ENCODE assay signal across 8 cellular contexts in the genomic region with DNA sequence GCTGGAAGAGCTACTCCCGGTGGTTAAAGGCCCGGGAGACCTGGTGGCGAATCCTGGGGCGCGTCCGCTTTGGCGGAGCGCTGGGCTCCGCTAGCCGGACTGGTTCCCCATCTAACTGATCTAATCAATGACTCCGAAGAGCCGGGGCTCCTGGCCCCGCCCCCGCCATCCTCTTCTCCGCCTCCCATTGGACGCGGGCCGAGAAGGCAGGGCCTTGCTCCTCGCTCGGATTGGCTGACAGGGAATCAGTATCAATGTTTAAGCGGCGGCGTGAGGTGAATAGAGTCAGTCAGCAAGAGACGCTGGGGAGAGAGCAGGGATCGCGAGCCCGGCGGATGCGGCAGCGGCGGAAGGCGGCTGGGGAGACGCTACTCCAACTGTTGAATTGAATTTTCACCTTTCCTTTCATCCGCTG. TPM values are rescaled to one million over a fixed set of nuclear protein-coding genes. Genes with fewer than 3 reads are reported as not detected.
DNase-seq lines count a peak whose midpoint lies in the region; ATAC-seq and TF ChIP-seq lines count a peak whose summit lies in the region.

No MANE protein-coding gene starts in this region.

- H3K4me3 Mint-ChIP-seq in T-helper 17 cell (peak overlapping the region; percentile 78), Calu3 (ENCODE audit: low read depth, unreplicated experiment) (no peak overlapping the region)

- no peaks in the 10 kb centered on the region for H3K36me3 Mint-ChIP-seq in T-helper 17 cell (ENCODE audit: low read depth)
- H3K36me3 Mint-ChIP-seq in Calu3 (ENCODE audit: insufficient read depth, unreplicated experiment), result no peaks in the 10 kb centered on the region

- no peak for TF ChIP-seq CTCF in Calu3 (IDR thresholded peaks at IDR 0.05; ENCODE audit: unreplicated experiment)

- no peaks in the 10 kb centered on the region for H3K36me3 ChIP-seq in duodenal mucosa (ENCODE audit: control insufficient read depth in 1 of 2, insufficient read depth in 2 of 2, low read length in 2 of 2)

- H3K27ac Mint-ChIP-seq in T-helper 17 cell, result no peak overlapping the region
- H3K27ac Mint-ChIP-seq in Calu3 (ENCODE audit: unreplicated experiment), result no peak overlapping the region

- peaks cover 26 to 66% of the 10 kb centered on the region in 2 donors for H3K27me3 ChIP-seq in duodenal mucosa (ENCODE audit: control insufficient read depth in 1 of 2, insufficient read depth in 2 of 2, low read length in 2 of 2)

- no peak overlapping the region for H3K27ac ChIP-seq in duodenal mucosa (ENCODE audit: low read depth, low read length)

- peaks cover 21% of the 10 kb centered on the region for H3K4me1 Mint-ChIP-seq in T-helper 17 cell
- H3K4me1 Mint-ChIP-seq in Calu3 (ENCODE audit: low read depth, unreplicated experiment), result no peaks in the 10 kb centered on the region

- CTCF ChIA-PET in Calu3 (lab: Charles Lee), result no interaction called here

- intact Hi-C loops in Calu3 (cut with micrococcal nuclease; ENCODE audit: unreplicated experiment), result loop anchor here (10.0 kb wide), 1 partner anchor 225 kb away; no protein-coding TSS in a partner anchor

- no TSS peak for BruUV-seq in Calu3 (replicated peaks; lab: Mats Ljungman, UMichigan)

- no peak overlapping the region for H3K9ac ChIP-seq in duodenal mucosa (ENCODE audit: low read depth in 1 of 2, low read length in 2 of 2)

- H3K9me3 ChIP-seq in T-helper 17 cell (ENCODE audit: control insufficient read depth, low read length, poor library complexity, severe bottlenecking) (no peaks in the 10 kb centered on the region), duodenal mucosa (ENCODE audit: control insufficient read depth in 1 of 2, low read length in 2 of 2) (peaks cover 0 to 20% of the 10 kb centered on the region in 2 donors)

- peak overlapping the region; percentile 11 to 32 for H3K4me3 ChIP-seq in duodenal mucosa (ENCODE audit: low read depth in 1 of 2, low read length in 2 of 2)

- peaks cover 0 to 7% of the 10 kb centered on the region in 2 donors for H3K4me1 ChIP-seq in duodenal mucosa (ENCODE audit: control insufficient read depth in 1 of 2, insufficient read depth in 2 of 2, low read length in 2 of 2)

- no peaks in the 10 kb centered on the region for H3K9me3 Mint-ChIP-seq in Calu3 (ENCODE audit: low read depth, unreplicated experiment)

- H3K27me3 Mint-ChIP-seq in T-helper 17 cell (peaks cover 68% of the 10 kb centered on the region), Calu3 (ENCODE audit: unreplicated experiment) (no peaks in the 10 kb centered on the region)

- DNase-seq in COR-L47 (lab: John Stamatoyannopoulos, UW) (peak; percentile 82), T-helper 17 cell (peak in 2 of 3 donors; percentile 12 to 40), left kidney (ENCODE audit: low read depth, low spot score) (peak; percentile 97), Calu3 (no peak), NOMO-1 treated with dmso at 0.1 percent for 144 hours (lab: John Stamatoyannopoulos, UW; ENCODE audit: unreplicated experiment) (no peak)
- DNase-seq in stimulated activated CD4-positive, alpha-beta T cell treated with anti-CD3 and anti-CD28 coated beads, Interleukin-4, amount 100 ng/mL, for 1 hour, result peak; percentile 38

- peak; percentile 70 for ATAC-seq in HG03354 (IDR thresholded peaks at IDR 0.05; ENCODE audit: poor library complexity, severe bottlenecking, unreplicated experiment)
- peak; percentile 76 for ATAC-seq in T-helper 17 cell

RNA-seq across cellular contexts. Expression of a gene that starts 1.7 kb away (rescaled TPM):
- total RNA-seq in T-helper 17 cell (under 1 TPM; 0.15 to 0.29 TPM), Calu3 (2022) (not detected in 2 replicates)

Comparison
In these comparisons a context has a peak if more than half of its experiments do, and no peak if none do; other contexts are left out.
1. DNase-seq: peak in COR-L47 (single experiment), T-helper 17 cell (2 of 3), left kidney (single experiment) and stimulated activated CD4-positive, alpha-beta T cell treated with anti-CD3 and anti-CD28 coated beads, Interleukin-4, amount 100 ng/mL, for 1 hour (single experiment); none in Calu3 (single experiment) and NOMO-1 treated with dmso at 0.1 percent for 144 hours (single experiment).